In genomic region chr3:137438561-137438960, GRCh38 we compare ENCODE assay signal across 10 cellular contexts.
"Had no signal": no experiment of that assay in that cellular context is flagged by ENCODE, and none has a peak within 500 bp of the region (broad histone marks: within the 10 kb centered on the region; RNA-seq: fewer than 3 reads in every experiment).

No MANE protein-coding gene starts in this region.

- H3K9ac ChIP-seq: GM23248 had no signal

- H3K9me3 ChIP-seq: HAP-1 had no signal

- ATAC-seq: HCT116, K562 had no signal

- H2AFZ ChIP-seq: GM23248 had no signal

- H3K4me1 ChIP-seq: HAP-1 had no signal

- H3K27ac ChIP-seq: GM23248 had no signal

- H3K4me3 ChIP-seq: GM23248, HAP-1, K562 had no signal

- DNase-seq: GM23248, GOT3, H7, HFFc6, IMR-90, KG1 had no signal

- H3K36me3 ChIP-seq: HAP-1 had no signal

- FAIRE-seq: HTR-8/SVneo, K562 had no signal
